ENCODE assay signal across 35 cellular contexts in genomic region chr2:48567671-48568070, GRCh38. TPM values are rescaled to one million over a fixed set of nuclear protein-coding genes. Genes with fewer than 3 reads are reported as not detected.
DNase-seq lines count a peak whose midpoint lies in the region; ATAC-seq, FAIRE-seq and TF ChIP-seq lines count a peak whose summit lies in the region.
"Had no signal": no experiment of that assay in that cellular context is flagged by ENCODE, and none has a peak within 500 bp of the region (broad histone marks: within the 10 kb centered on the region; RNA-seq: fewer than 3 reads in every experiment).

No MANE protein-coding gene starts in this region.

- no peak overlapping the region for H3K4me2 ChIP-seq in astrocyte (ENCODE audit: low read length)
- peak overlapping the region; percentile 69 for H3K4me2 ChIP-seq in osteoblast (ENCODE audit: insufficient read depth, low read length)
- H3K4me2 ChIP-seq: PC-9 had no signal

- no peaks in the 10 kb centered on the region for H3K9me3 ChIP-seq in astrocyte (ENCODE audit: insufficient read depth, low read depth, low read length)
- no peaks in the 10 kb centered on the region for H3K9me3 ChIP-seq in osteoblast (ENCODE audit: low read depth, low read length)
- H3K9me3 ChIP-seq in thyroid gland: no peaks in the 10 kb centered on the region
- H3K9me3 ChIP-seq: colonic mucosa, left ventricle myocardium inferior, pancreas had no signal

- peak; percentile 53 for DNase-seq in astrocyte (ENCODE audit: low read depth)
- DNase-seq in fibroblast of pulmonary artery (ENCODE audit: low read depth): peak; percentile 81
- DNase-seq in osteoblast (ENCODE audit: insufficient read length, low spot score, missing footprints): no peak
- no peak for DNase-seq in thyroid gland
- no peak for DNase-seq in activated effector memory CD4-positive, alpha-beta T cell treated with anti-CD3 and anti-CD28 coated beads, Interleukin-2, amount 50 U/mL, for 16 hours
- DNase-seq in stimulated activated naive CD8-positive, alpha-beta T cell treated with anti-CD3 and anti-CD28 coated beads, Interleukin-15, Interleukin-2, amounts not matched to agents 100 U/mL and 50 U/mL, for 24 hours: no peak
- DNase-seq: activated CD4-positive, alpha-beta T cell treated with anti-CD3 and anti-CD28 coated beads for 1 hour; activated CD8-positive, alpha-beta T cell treated with anti-CD3 and anti-CD28 coated beads for 36 hours; activated effector memory CD4-positive, alpha-beta T cell treated with Interleukin-2 at 50 U/mL for 16 hours; activated naive CD8-positive, alpha-beta T cell treated with anti-CD3 and anti-CD28 coated beads, Interleukin-2, amount 10 ng/mL, durations not matched to agents 7 days and 5 days; C1 segment of cervical spinal cord; colonic mucosa; DMS79; effector memory CD4-positive, alpha-beta T cell; GF-D8; hippocampal formation; immature natural killer cell; left ventricle myocardium inferior; midbrain; NCI-H1092 treated with DMSO at 0.1 percent for 48 hours; NCI-H187 treated with DMSO at 0.1 percent for 48 hours; NCI-H526; NK-92 treated with Interleukin-12 subunit alpha and Interleukin-12 subunit beta, amount 100 ng/mL, for 24 hours; pancreas; PC-9; right cardiac atrium; stimulated activated naive CD4-positive, alpha-beta T cell; T-helper 2 cell had no signal

- H3K36me3 ChIP-seq in astrocyte (ENCODE audit: insufficient read depth, low read length) (no peaks in the 10 kb centered on the region), osteoblast (ENCODE audit: insufficient read depth, low read length) (no peaks in the 10 kb centered on the region), thyroid gland (no peaks in the 10 kb centered on the region)
- H3K36me3 ChIP-seq: colonic mucosa, left ventricle myocardium inferior, pancreas had no signal

- no peak for TF ChIP-seq POLR2A in thyroid gland (IDR thresholded peaks at IDR 0.05)

- no peak overlapping the region for H3K9ac ChIP-seq in astrocyte (ENCODE audit: low read length)

- H4K20me1 ChIP-seq in astrocyte (ENCODE audit: insufficient read depth, low read length) (no peaks in the 10 kb centered on the region), osteoblast (ENCODE audit: insufficient read depth, low read length) (peaks cover 3% of the 10 kb centered on the region)

- H3K79me2 ChIP-seq in astrocyte (ENCODE audit: insufficient read depth, low read length) (no peaks in the 10 kb centered on the region), osteoblast (ENCODE audit: insufficient read depth, low read length) (no peaks in the 10 kb centered on the region)

- intact Hi-C loops in thyroid gland (cut with DNase I): no loop called here

- ATAC-seq in stimulated activated naive CD8-positive, alpha-beta T cell treated with anti-CD3 and anti-CD28 coated beads, Interleukin-15, Interleukin-2, amounts not matched to agents 100 U/mL and 50 U/mL, for 24 hours: no peak
- ATAC-seq in HG02588 (IDR thresholded peaks at IDR 0.05; ENCODE audit: unreplicated experiment): no peak
- ATAC-seq: activated CD8-positive, alpha-beta T cell treated with anti-CD3 and anti-CD28 coated beads for 36 hours; natural killer cell treated with Interleukin-12 subunit alpha and Interleukin-12 subunit beta and Interleukin-15 and Interleukin-18, amount 100 ng/mL, for 72 hours had no signal

- H3K27me3 ChIP-seq in astrocyte (ENCODE audit: insufficient read depth, low read length): no peaks in the 10 kb centered on the region
- no peaks in the 10 kb centered on the region for H3K27me3 ChIP-seq in osteoblast (ENCODE audit: insufficient read depth, low read length)
- no peaks in the 10 kb centered on the region for H3K27me3 ChIP-seq in thyroid gland
- H3K27me3 ChIP-seq: colonic mucosa, pancreas had no signal

- peaks cover 3% of the 10 kb centered on the region for H3K4me1 Mint-ChIP-seq in astrocyte (ENCODE audit: low read depth, unreplicated experiment)
- H3K4me1 Mint-ChIP-seq: immature natural killer cell had no signal

- H3K4me3 ChIP-seq in astrocyte (ENCODE audit: insufficient read depth, low read depth, low read length) (no peak overlapping the region), fibroblast of pulmonary artery (replicated peaks; ENCODE audit: low read depth, low read length) (no peak overlapping the region), osteoblast (ENCODE audit: insufficient read depth, low read length) (no peak overlapping the region), thyroid gland (replicated peaks in 1 of 3) (no peak overlapping the region)
- H3K4me3 ChIP-seq: colonic mucosa, left ventricle myocardium inferior, pancreas, PC-9 had no signal

- no peak overlapping the region for H3K4me3 Mint-ChIP-seq in astrocyte (ENCODE audit: unreplicated experiment)
- H3K4me3 Mint-ChIP-seq: activated CD8-positive, alpha-beta T cell treated with anti-CD3 and anti-CD28 coated beads for 36 hours; activated naive CD8-positive, alpha-beta T cell treated with anti-CD3 and anti-CD28 coated beads, Interleukin-2, amount 10 ng/mL, durations not matched to agents 7 days and 5 days; immature natural killer cell had no signal

- no peaks in the 10 kb centered on the region for H3K27me3 Mint-ChIP-seq in astrocyte (ENCODE audit: low read depth, unreplicated experiment)
- H3K27me3 Mint-ChIP-seq: activated naive CD8-positive, alpha-beta T cell treated with anti-CD3 and anti-CD28 coated beads, Interleukin-2, amount 10 ng/mL, durations not matched to agents 7 days and 5 days had no signal

- H3K9me3 Mint-ChIP-seq in astrocyte (ENCODE audit: unreplicated experiment): no peaks in the 10 kb centered on the region
- H3K9me3 Mint-ChIP-seq: activated CD8-positive, alpha-beta T cell treated with anti-CD3 and anti-CD28 coated beads for 36 hours; activated naive CD8-positive, alpha-beta T cell treated with anti-CD3 and anti-CD28 coated beads, Interleukin-2, amount 10 ng/mL, durations not matched to agents 7 days and 5 days; immature natural killer cell; natural killer cell treated with Interleukin-12 subunit alpha and Interleukin-12 subunit beta and Interleukin-15 and Interleukin-18, amount 100 ng/mL, for 72 hours had no signal

- H3K27ac ChIP-seq in astrocyte (ENCODE audit: low read depth, low read length) (no peak overlapping the region), osteoblast (ENCODE audit: low read depth, low read length) (no peak overlapping the region), thyroid gland (peak overlapping the region in 2 of 3 donors; percentile 19 to 55)
- H3K27ac ChIP-seq: colonic mucosa, left ventricle myocardium inferior, pancreas, PC-9 had no signal

- H2AFZ ChIP-seq in astrocyte (ENCODE audit: low read depth, low read length): no peak overlapping the region
- no peak overlapping the region for H2AFZ ChIP-seq in osteoblast (ENCODE audit: low read length)
- H2AFZ ChIP-seq: PC-9 had no signal

- H3K27ac Mint-ChIP-seq in astrocyte (ENCODE audit: unreplicated experiment): no peak overlapping the region
- H3K27ac Mint-ChIP-seq: activated CD8-positive, alpha-beta T cell treated with anti-CD3 and anti-CD28 coated beads for 36 hours; activated naive CD8-positive, alpha-beta T cell treated with anti-CD3 and anti-CD28 coated beads, Interleukin-2, amount 10 ng/mL, durations not matched to agents 7 days and 5 days; immature natural killer cell had no signal

- TF ChIP-seq CTCF in astrocyte (IDR thresholded peaks at IDR 0.05; ENCODE audit: insufficient read depth, low read depth, low read length) (no peak), fibroblast of pulmonary artery (IDR thresholded peaks at IDR 0.05; ENCODE audit: low read length, missing control alignments) (no peak), osteoblast (IDR thresholded peaks at IDR 0.05; ENCODE audit: extremely low read depth, low read depth, low read length) (no peak), thyroid gland (IDR thresholded peaks at IDR 0.05) (no peak)

- H3K36me3 Mint-ChIP-seq in astrocyte (ENCODE audit: low read depth, unreplicated experiment): peaks cover 6% of the 10 kb centered on the region
- H3K36me3 Mint-ChIP-seq: activated naive CD8-positive, alpha-beta T cell treated with anti-CD3 and anti-CD28 coated beads, Interleukin-2, amount 10 ng/mL, durations not matched to agents 7 days and 5 days; immature natural killer cell; natural killer cell treated with Interleukin-12 subunit alpha and Interleukin-12 subunit beta and Interleukin-15 and Interleukin-18, amount 100 ng/mL, for 72 hours had no signal

- no peaks in the 10 kb centered on the region for H3K4me1 ChIP-seq in astrocyte (ENCODE audit: insufficient read depth, low read length)
- peaks cover 14% of the 10 kb centered on the region for H3K4me1 ChIP-seq in osteoblast (ENCODE audit: insufficient read depth, low read length)
- H3K4me1 ChIP-seq in thyroid gland: peaks cover 9 to 19% of the 10 kb centered on the region in 2 donors
- H3K4me1 ChIP-seq: colonic mucosa had no signal

- 78 to 85% methylated on average over 4 of the region's 4 CpGs for WGBS in thyroid gland, 2 donors

- peak; percentile 5 for FAIRE-seq in astrocyte (lab: Jason Lieb, UNC)
- FAIRE-seq: bronchial epithelial cell, H1, pancreas had no signal

RNA-seq across cellular contexts. Expression of gene STON1, which starts 37.7 kb away (rescaled TPM):
- 7.3 and 9.5 TPM in 2 replicates for total RNA-seq in astrocyte
- 15.6 and 15.9 TPM in 2 replicates for total RNA-seq in osteoblast
- 10 to 100 TPM; 11.4 to 29.8 (median 15.3) TPM for total RNA-seq in thyroid gland
- total RNA-seq: HT-29 had no signal

RNA-seq across cellular contexts. Expression of gene GTF2A1L, which starts 50.0 kb away (rescaled TPM):
- total RNA-seq in astrocyte (not detected in 2 replicates), osteoblast (0.59 and 1.1 TPM in 2 replicates), thyroid gland (1 to 10 TPM in 1 of 4 donors, under 1 TPM in 1, not detected in 2; 0.67 to 4.2 TPM)
- total RNA-seq: activated CD8-positive, alpha-beta T cell treated with anti-CD3 and anti-CD28 coated beads for 36 hours; activated naive CD8-positive, alpha-beta T cell treated with anti-CD3 and anti-CD28 coated beads, Interleukin-2, amount 10 ng/mL, durations not matched to agents 7 days and 5 days; epithelial cell of proximal tubule; H1; HT-29; left ventricle myocardium inferior; natural killer cell treated with Interleukin-12 subunit alpha and Interleukin-12 subunit beta and Interleukin-15 and Interleukin-18, amount 100 ng/mL, for 72 hours; PC-9; Right ventricle myocardium inferior had no signal

Comparison
In these comparisons a context has a peak if more than half of its experiments do, and no peak if none do; other contexts are left out.
1. DNase-seq: peak in astrocyte (single experiment) and fibroblast of pulmonary artery (single experiment); none in osteoblast (single experiment), thyroid gland (0 of 2), activated effector memory CD4-positive, alpha-beta T cell treated with anti-CD3 and anti-CD28 coated beads, Interleukin-2, amount 50 U/mL, for 16 hours (single experiment) and stimulated activated naive CD8-positive, alpha-beta T cell treated with anti-CD3 and anti-CD28 coated beads, Interleukin-15, Interleukin-2, amounts not matched to agents 100 U/mL and 50 U/mL, for 24 hours (single experiment).
2. H3K27ac ChIP-seq: peak in thyroid gland (2 of 3); none in astrocyte (single experiment) and osteoblast (single experiment).